ENCODE assay signal across 8 cellular contexts in genomic region chr18:68282232-68282631, GRCh38.
"Had no signal": no experiment of that assay in that cellular context is flagged by ENCODE, and none has a peak within 500 bp of the region (broad histone marks: within the 10 kb centered on the region; RNA-seq: fewer than 3 reads in every experiment).

No MANE protein-coding gene starts in this region.

- ATAC-seq: GM23338, HepG2 had no signal

- H3K4me2 ChIP-seq: GM23338 had no signal

- H3K4me3 ChIP-seq: GM23338 had no signal

- H2AFZ ChIP-seq: GM23338 had no signal

- FAIRE-seq: H1, H54, HepG2 had no signal

- DNase-seq: H9, HCEC 1CT, KBM-7 had no signal

- H3K27ac ChIP-seq: HL-60 had no signal
